ENCODE assay signal across 1 cellular context in genomic region chr9:22446950-22447606, GRCh38.
A peak's percentile ranks its signal among the peaks of the same experiment; 100 is the strongest.
TF ChIP-seq lines count a peak whose summit lies in the region.

No MANE protein-coding gene starts in this region.

TF ChIP-seq in HEK293, 187 proteins besides CTCF, POLR2A, EP300 and RAD21 (continued from another document):
- no peak for TF ChIP-seq ZNF513 (tag by site-specific recombination; IDR thresholded peaks at IDR 0.05)
- peak; percentile 12; the same call in 1 of the 2 replicates for TF ChIP-seq ZBTB20 (tag by site-specific recombination; IDR thresholded peaks at IDR 0.05)
- TF ChIP-seq ZNF473 (tag by site-specific recombination; IDR thresholded peaks at IDR 0.05), result no peak
- peak; percentile 40; the same call in 1 of the 2 replicates for TF ChIP-seq HIC1 (tag by site-specific recombination; IDR thresholded peaks at IDR 0.05)
- peak; percentile 84 for TF ChIP-seq ZNF10 (tag by site-specific recombination; IDR thresholded peaks at IDR 0.05)
- TF ChIP-seq ZNF23 (tag by site-specific recombination; IDR thresholded peaks at IDR 0.05; ENCODE audit: borderline replicate concordance), result no peak
- no peak for TF ChIP-seq MYNN (tag by site-specific recombination; IDR thresholded peaks at IDR 0.05; ENCODE audit: borderline replicate concordance)
- TF ChIP-seq ZBTB8A (tag by site-specific recombination; IDR thresholded peaks at IDR 0.05), result peak; percentile 86
- TF ChIP-seq ZNF660 (tag by site-specific recombination; IDR thresholded peaks at IDR 0.05), result 0 out of 2 replicates have a peak, but pooled peaks have one; percentile 45
- TF ChIP-seq ZNF292 (tag by site-specific recombination; IDR thresholded peaks at IDR 0.05; ENCODE audit: borderline replicate concordance, low read depth), result no peak
- TF ChIP-seq ZNF629 (tag by site-specific recombination; IDR thresholded peaks at IDR 0.05), result no peak
- TF ChIP-seq ZFHX2 (tag by site-specific recombination; conservative IDR thresholded peaks at IDR 0.05), result no peak
- peak; percentile 94 for TF ChIP-seq ZNF423 (tag by site-specific recombination; IDR thresholded peaks at IDR 0.05)
- TF ChIP-seq, protein P1, sequence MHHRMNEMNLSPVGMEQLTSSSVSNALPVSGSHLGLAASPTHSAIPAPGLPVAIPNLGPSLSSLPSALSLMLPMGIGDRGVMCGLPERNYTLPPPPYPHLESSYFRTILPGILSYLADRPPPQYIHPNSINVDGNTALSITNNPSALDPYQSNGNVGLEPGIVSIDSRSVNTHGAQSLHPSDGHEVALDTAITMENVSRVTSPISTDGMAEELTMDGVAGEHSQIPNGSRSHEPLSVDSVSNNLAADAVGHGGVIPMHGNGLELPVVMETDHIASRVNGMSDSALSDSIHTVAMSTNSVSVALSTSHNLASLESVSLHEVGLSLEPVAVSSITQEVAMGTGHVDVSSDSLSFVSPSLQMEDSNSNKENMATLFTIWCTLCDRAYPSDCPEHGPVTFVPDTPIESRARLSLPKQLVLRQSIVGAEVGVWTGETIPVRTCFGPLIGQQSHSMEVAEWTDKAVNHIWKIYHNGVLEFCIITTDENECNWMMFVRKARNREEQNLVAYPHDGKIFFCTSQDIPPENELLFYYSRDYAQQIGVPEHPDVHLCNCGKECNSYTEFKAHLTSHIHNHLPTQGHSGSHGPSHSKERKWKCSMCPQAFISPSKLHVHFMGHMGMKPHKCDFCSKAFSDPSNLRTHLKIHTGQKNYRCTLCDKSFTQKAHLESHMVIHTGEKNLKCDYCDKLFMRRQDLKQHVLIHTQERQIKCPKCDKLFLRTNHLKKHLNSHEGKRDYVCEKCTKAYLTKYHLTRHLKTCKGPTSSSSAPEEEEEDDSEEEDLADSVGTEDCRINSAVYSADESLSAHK (tag by site-specific recombination; IDR thresholded peaks at IDR 0.05), result no peak
- peak; percentile 38 for TF ChIP-seq ZNF335 (tag by site-specific recombination; conservative IDR thresholded peaks at IDR 0.05)
- TF ChIP-seq ZNF747 (tag by site-specific recombination; IDR thresholded peaks at IDR 0.05), result no peak
- peak; percentile 44; the same call in 1 of the 2 replicates for TF ChIP-seq PATZ1 (tag by site-specific recombination; IDR thresholded peaks at IDR 0.05)
- no peak for TF ChIP-seq ZNF223 (tag by site-specific recombination; IDR thresholded peaks at IDR 0.05)
- no peak; the same call in 1 of the 2 replicates for TF ChIP-seq OSR2 (tag by site-specific recombination; IDR thresholded peaks at IDR 0.05)
- TF ChIP-seq ZNF146 (tag by site-specific recombination; IDR thresholded peaks at IDR 0.05), result no peak
- peak; percentile 73 for TF ChIP-seq YY1 (tag by site-specific recombination; IDR thresholded peaks at IDR 0.05)
- peak; percentile 40; the same call in 1 of the 2 replicates for TF ChIP-seq ZSCAN30 (tag by site-specific recombination; IDR thresholded peaks at IDR 0.05)
- no peak for TF ChIP-seq KLF16 (tag by site-specific recombination; IDR thresholded peaks at IDR 0.05)
- no peak for TF ChIP-seq ZNF837 (tag by site-specific recombination; IDR thresholded peaks at IDR 0.05)
- TF ChIP-seq ZNF37A (tag by site-specific recombination; IDR thresholded peaks at IDR 0.05), result no peak
- no peak for TF ChIP-seq ZNF449 (tag by site-specific recombination; IDR thresholded peaks at IDR 0.05)
- TF ChIP-seq, protein P2, sequence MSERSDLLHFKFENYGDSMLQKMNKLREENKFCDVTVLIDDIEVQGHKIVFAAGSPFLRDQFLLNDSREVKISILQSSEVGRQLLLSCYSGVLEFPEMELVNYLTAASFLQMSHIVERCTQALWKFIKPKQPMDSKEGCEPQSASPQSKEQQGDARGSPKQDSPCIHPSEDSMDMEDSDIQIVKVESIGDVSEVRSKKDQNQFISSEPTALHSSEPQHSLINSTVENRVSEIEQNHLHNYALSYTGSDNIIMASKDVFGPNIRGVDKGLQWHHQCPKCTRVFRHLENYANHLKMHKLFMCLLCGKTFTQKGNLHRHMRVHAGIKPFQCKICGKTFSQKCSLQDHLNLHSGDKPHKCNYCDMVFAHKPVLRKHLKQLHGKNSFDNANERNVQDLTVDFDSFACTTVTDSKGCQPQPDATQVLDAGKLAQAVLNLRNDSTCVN (tag by site-specific recombination; optimal IDR thresholded peaks at IDR 0.05), result peak; percentile 77
- TF ChIP-seq, protein P3, sequence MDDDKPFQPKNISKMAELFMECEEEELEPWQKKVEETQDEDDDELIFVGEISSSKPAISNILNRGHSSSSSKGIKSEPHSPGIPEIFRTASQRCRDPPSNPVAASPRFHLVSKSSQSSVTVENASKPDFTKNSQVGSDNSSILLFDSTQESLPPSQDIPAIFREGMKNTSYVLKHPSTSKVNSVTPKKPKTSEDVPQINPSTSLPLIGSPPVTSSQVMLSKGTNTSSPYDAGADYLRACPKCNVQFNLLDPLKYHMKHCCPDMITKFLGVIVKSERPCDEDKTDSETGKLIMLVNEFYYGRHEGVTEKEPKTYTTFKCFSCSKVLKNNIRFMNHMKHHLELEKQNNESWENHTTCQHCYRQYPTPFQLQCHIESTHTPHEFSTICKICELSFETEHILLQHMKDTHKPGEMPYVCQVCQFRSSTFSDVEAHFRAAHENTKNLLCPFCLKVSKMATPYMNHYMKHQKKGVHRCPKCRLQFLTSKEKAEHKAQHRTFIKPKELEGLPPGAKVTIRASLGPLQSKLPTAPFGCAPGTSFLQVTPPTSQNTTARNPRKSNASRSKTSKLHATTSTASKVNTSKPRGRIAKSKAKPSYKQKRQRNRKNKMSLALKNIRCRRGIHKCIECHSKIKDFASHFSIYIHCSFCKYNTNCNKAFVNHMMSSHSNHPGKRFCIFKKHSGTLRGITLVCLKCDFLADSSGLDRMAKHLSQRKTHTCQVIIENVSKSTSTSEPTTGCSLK (tag by site-specific recombination; IDR thresholded peaks at IDR 0.05), result no peak
- no peak for TF ChIP-seq ZBTB1 (tag by site-specific recombination; IDR thresholded peaks at IDR 0.05)
- peak; percentile 90 for TF ChIP-seq ZBTB17 (tag by site-specific recombination; IDR thresholded peaks at IDR 0.05)
- TF ChIP-seq GLIS2 (tag by site-specific recombination; IDR thresholded peaks at IDR 0.05), result peak; percentile 62; the same call in 1 of the 2 replicates
